ENCODE assay signal across 1 cellular context in genomic region chr5:135493406-135494180, GRCh38.
TF ChIP-seq lines count a peak whose summit lies in the region.

No MANE protein-coding gene starts in this region.

TF ChIP-seq in WTC11, 78 proteins besides CTCF, POLR2A, EP300 and RAD21 (continued from another document):
- TF ChIP-seq ARID4B (CRISPR knock-in tag; IDR thresholded peaks at IDR 0.05; ENCODE audit: borderline replicate concordance) = no peak
TF ChIP-seq in WTC11: peak in this region for 0.
